Comparison of ENCODE assay signal across 8 cellular contexts in genomic region chr1:40802078-40803075, GRCh38. TPM values are rescaled to one million over a fixed set of nuclear protein-coding genes. Genes with fewer than 3 reads are reported as not detected.
DNase-seq lines count a peak whose midpoint lies in the region; ATAC-seq and TF ChIP-seq lines count a peak whose summit lies in the region.

No MANE protein-coding gene starts in this region.

- H3K4me1 Mint-ChIP-seq in activated naive CD4-positive, alpha-beta T cell treated with anti-CD3 and anti-CD28 coated beads, Interleukin-2, amount 50 U/mL, for 24 hours: peaks cover 31% of the 10 kb centered on the region

- DNase-seq in HL-60 (ENCODE audit: low read depth in 1 of 2, low spot score in 1 of 2) (peak; percentile 64 to 67), SK-N-MC (ENCODE audit: low read depth, low spot score) (no peak), heart left ventricle (peak; percentile 88 to 92 (median 90)), prostate gland (ENCODE audit: low spot score) (peak; percentile 87), upper lobe of right lung (peak; percentile 93), NCI-H510A (lab: John Stamatoyannopoulos, UW) (no peak)

- peak; percentile 62 for ATAC-seq in GM18867 (IDR thresholded peaks at IDR 0.05; ENCODE audit: unreplicated experiment)
- ATAC-seq in heart left ventricle: peak; percentile 59 to 91 (median 88)
- peak; percentile 96 for ATAC-seq in upper lobe of right lung

- no peaks in the 10 kb centered on the region for H3K36me3 Mint-ChIP-seq in activated naive CD4-positive, alpha-beta T cell treated with anti-CD3 and anti-CD28 coated beads, Interleukin-2, amount 50 U/mL, for 24 hours

- H3K27me3 ChIP-seq in HL-60 (ENCODE audit: insufficient read depth, poor library complexity, severe bottlenecking): no peaks in the 10 kb centered on the region
- no peaks in the 10 kb centered on the region for H3K27me3 ChIP-seq in heart left ventricle
- H3K27me3 ChIP-seq in prostate gland (replicated peaks; ENCODE audit: insufficient read depth): no peaks in the 10 kb centered on the region
- no peaks in the 10 kb centered on the region for H3K27me3 ChIP-seq in upper lobe of right lung

- H3K4me3 Mint-ChIP-seq in activated naive CD4-positive, alpha-beta T cell treated with anti-CD3 and anti-CD28 coated beads, Interleukin-2, amount 50 U/mL, for 24 hours: peak overlapping the region; percentile 76

- TF ChIP-seq POLR2A in heart left ventricle (IDR thresholded peaks at IDR 0.05): no peak
- TF ChIP-seq POLR2A in prostate gland (IDR thresholded peaks at IDR 0.05): peak; percentile 27

- peak overlapping the region; percentile 41 for H3K4me3 ChIP-seq in HL-60 (replicated peaks; ENCODE audit: insufficient read depth, low read length)
- H3K4me3 ChIP-seq in SK-N-MC: peak overlapping the region; percentile 75
- H3K4me3 ChIP-seq in heart left ventricle: peak overlapping the region in 11 of 12 donors; percentile 9 to 59 (median 44)
- H3K4me3 ChIP-seq in prostate gland: peak overlapping the region; percentile 26 to 33
- H3K4me3 ChIP-seq in upper lobe of right lung: peak overlapping the region; percentile 54

- H3K4me1 ChIP-seq in heart left ventricle (peaks cover 6 to 53% (median 38%) of the 10 kb centered on the region in 12 donors), prostate gland (replicated peaks) (peaks cover 4% of the 10 kb centered on the region), upper lobe of right lung (peaks cover 11% of the 10 kb centered on the region)

- H3K9ac ChIP-seq in SK-N-MC (ENCODE audit: insufficient read length): peak overlapping the region; percentile 49

- no peak for TF ChIP-seq CTCF in HL-60 (IDR thresholded peaks at IDR 0.05; ENCODE audit: insufficient read depth, low read length)
- TF ChIP-seq CTCF in heart left ventricle (IDR thresholded peaks at IDR 0.05): peak in 1 of 12 donors; percentile 5
- TF ChIP-seq CTCF in prostate gland (IDR thresholded peaks at IDR 0.05): no peak
- TF ChIP-seq CTCF in upper lobe of right lung (IDR thresholded peaks at IDR 0.05): no peak

- H3K27ac ChIP-seq in HL-60 (replicated peaks): no peak overlapping the region
- peak overlapping the region; percentile 53; the same call in 1 of the 2 replicates for H3K27ac ChIP-seq in SK-N-MC
- H3K27ac ChIP-seq in heart left ventricle: peak overlapping the region in 11 of 12 donors; percentile 27 to 94 (median 72)
- peak overlapping the region; percentile 59 to 76 for H3K27ac ChIP-seq in prostate gland
- peak overlapping the region; percentile 65 for H3K27ac ChIP-seq in upper lobe of right lung

- H3K36me3 ChIP-seq in SK-N-MC (ENCODE audit: insufficient read depth, low read length) (no peaks in the 10 kb centered on the region), heart left ventricle (no peaks in the 10 kb centered on the region), prostate gland (no peaks in the 10 kb centered on the region), upper lobe of right lung (no peaks in the 10 kb centered on the region)

- H3K9me3 Mint-ChIP-seq in activated naive CD4-positive, alpha-beta T cell treated with anti-CD3 and anti-CD28 coated beads, Interleukin-2, amount 50 U/mL, for 24 hours: no peaks in the 10 kb centered on the region

- H3K9me3 ChIP-seq in SK-N-MC (ENCODE audit: low read depth, low read length) (no peaks in the 10 kb centered on the region), heart left ventricle (no peaks in the 10 kb centered on the region), prostate gland (no peaks in the 10 kb centered on the region), upper lobe of right lung (no peaks in the 10 kb centered on the region)

- 8 to 25% (median 11%) methylated on average over 19 to 60 of the region's 60 CpGs for WGBS in heart left ventricle, 4 donors
- WGBS in prostate gland: 8% methylated on average over 44 of the region's 60 CpGs

- intact Hi-C loops in heart left ventricle (cut with DNase I): loop anchor here in 1 of 10 donors (5.0 kb wide), 1 partner anchor 90 kb away; no protein-coding TSS in a partner anchor
- intact Hi-C loops in prostate gland (cut with DNase I): no loop called here
- intact Hi-C loops in upper lobe of right lung (cut with DNase I): no loop called here

- H3K27me3 Mint-ChIP-seq in activated naive CD4-positive, alpha-beta T cell treated with anti-CD3 and anti-CD28 coated beads, Interleukin-2, amount 50 U/mL, for 24 hours: no peaks in the 10 kb centered on the region

- no peak overlapping the region for H3K27ac Mint-ChIP-seq in activated naive CD4-positive, alpha-beta T cell treated with anti-CD3 and anti-CD28 coated beads, Interleukin-2, amount 50 U/mL, for 24 hours

RNA-seq across cellular contexts. Expression of gene KCNQ4, which starts 18.8 kb away (rescaled TPM):
- 1 to 10 TPM; 1.3 to 4.4 (median 2.2) TPM for total RNA-seq in heart left ventricle
- 1 to 10 TPM; 1.3 to 1.8 TPM for polyA plus RNA-seq in heart left ventricle
- total RNA-seq in prostate gland: 1 to 10 TPM; 1.8 to 3.1 TPM
- 0.96 TPM for total RNA-seq in upper lobe of right lung

RNA-seq across cellular contexts. Expression of gene CITED4, which starts 59.8 kb away (rescaled TPM):
- total RNA-seq in heart left ventricle: 10 to 100 TPM; 23.7 to 49.5 (median 34.3) TPM
- 10 to 100 TPM in 1 of 2 donors, 1 to 10 TPM in 1; 3.2 to 19.1 TPM for polyA plus RNA-seq in heart left ventricle
- 100 to 1,000 TPM in 1 of 2 donors, 10 to 100 TPM in 1; 72.3 to 138 TPM for total RNA-seq in prostate gland
- 23.2 TPM for total RNA-seq in upper lobe of right lung

Comparison
In these comparisons a context has a peak if more than half of its experiments do, and no peak if none do; other contexts are left out.
1. DNase-seq: peak in HL-60 (2 of 2), heart left ventricle (5 of 5), prostate gland (single experiment) and upper lobe of right lung (single experiment); none in SK-N-MC (single experiment) and NCI-H510A (single experiment).
2. Peak in every context shown above with its lines, with median percentiles within 50 percentile points of each other: ATAC-seq and H3K4me3 ChIP-seq.